ENCODE assay signal across 8 cellular contexts in genomic region chr17:78723001-78723796, GRCh38.
DNase-seq lines count a peak whose midpoint lies in the region; ATAC-seq lines count a peak whose summit lies in the region.

No MANE protein-coding gene starts in this region.

- H3K4me3 Mint-ChIP-seq in activated T-cell treated with anti-CD3 and anti-CD28 coated beads, Interleukin-2, amount 50 U/mL, for 24 hours, result peak overlapping the region; percentile 2
- peak overlapping the region; percentile 61 for H3K4me3 Mint-ChIP-seq in stimulated activated memory B cell treated with anti-CD40 and anti-IgM and Interleukin-4, amounts not matched to agents 10 μg/mL and 1 μg/mL and 100 μg/mL, for 72 hours

- H3K9me3 Mint-ChIP-seq in activated T-cell treated with anti-CD3 and anti-CD28 coated beads, Interleukin-2, amount 50 U/mL, for 24 hours, result no peaks in the 10 kb centered on the region
- no peaks in the 10 kb centered on the region for H3K9me3 Mint-ChIP-seq in stimulated activated memory B cell treated with anti-CD40 and anti-IgM and Interleukin-4, amounts not matched to agents 10 μg/mL and 1 μg/mL and 100 μg/mL, for 72 hours

- peaks cover 25% of the 10 kb centered on the region for H3K36me3 Mint-ChIP-seq in activated T-cell treated with anti-CD3 and anti-CD28 coated beads, Interleukin-2, amount 50 U/mL, for 24 hours (ENCODE audit: low read depth)
- H3K36me3 Mint-ChIP-seq in stimulated activated memory B cell treated with anti-CD40 and anti-IgM and Interleukin-4, amounts not matched to agents 10 μg/mL and 1 μg/mL and 100 μg/mL, for 72 hours, result peaks cover 63% of the 10 kb centered on the region

- ATAC-seq in stimulated activated memory B cell treated with anti-CD40 and anti-IgM and Interleukin-4, amounts not matched to agents 10 μg/mL and 1 μg/mL and 100 μg/mL, for 72 hours, result no peak
- no peak for ATAC-seq in HG03439 (IDR thresholded peaks at IDR 0.05; ENCODE audit: unreplicated experiment)

- no peak overlapping the region for H3K9ac ChIP-seq in iPS-18a (ENCODE audit: low read length)

- peaks cover 15% of the 10 kb centered on the region for H3K27me3 ChIP-seq in iPS-18a (ENCODE audit: control insufficient read depth, insufficient read depth, low read length)

- H3K4me1 ChIP-seq in iPS-18a (ENCODE audit: control insufficient read depth, low read depth, low read length), result peaks cover 34% of the 10 kb centered on the region

- no peak for DNase-seq in activated T-cell treated with anti-CD3 and anti-CD28 coated beads, Interleukin-2, amount 50 U/mL, for 24 hours
- DNase-seq in activated T-cell treated with anti-CD3 and anti-CD28 coated beads for 4 hours (no peak), amniotic epithelial cell (ENCODE audit: low read depth) (peak; percentile 43), NCI-H2171 (lab: John Stamatoyannopoulos, UW) (no peak)
- no peak for DNase-seq in stimulated activated CD4-positive, alpha-beta T cell treated with anti-CD3 and anti-CD28 coated beads, Interleukin-1b, Interleukin-23, amount 100 ng/mL, for 48 hours

- H3K27ac Mint-ChIP-seq in activated T-cell treated with anti-CD3 and anti-CD28 coated beads, Interleukin-2, amount 50 U/mL, for 24 hours, result peak overlapping the region; percentile 96
- peak overlapping the region; percentile 95 for H3K27ac Mint-ChIP-seq in stimulated activated memory B cell treated with anti-CD40 and anti-IgM and Interleukin-4, amounts not matched to agents 10 μg/mL and 1 μg/mL and 100 μg/mL, for 72 hours

- peak overlapping the region; percentile 61 for H3K4me3 ChIP-seq in iPS-18a (ENCODE audit: low read length)

- no peaks in the 10 kb centered on the region for H3K36me3 ChIP-seq in iPS-18a (ENCODE audit: control insufficient read depth, low read depth, low read length)

- peaks cover 95% of the 10 kb centered on the region for H3K4me1 Mint-ChIP-seq in activated T-cell treated with anti-CD3 and anti-CD28 coated beads, Interleukin-2, amount 50 U/mL, for 24 hours (ENCODE audit: low read depth)
- peaks cover 96% of the 10 kb centered on the region for H3K4me1 Mint-ChIP-seq in stimulated activated memory B cell treated with anti-CD40 and anti-IgM and Interleukin-4, amounts not matched to agents 10 μg/mL and 1 μg/mL and 100 μg/mL, for 72 hours

- H3K9me3 ChIP-seq in iPS-18a (ENCODE audit: control insufficient read depth, low read depth, low read length), result no peaks in the 10 kb centered on the region

- no peak overlapping the region for H3K27ac ChIP-seq in iPS-18a (ENCODE audit: low read length)

- H3K27me3 Mint-ChIP-seq in activated T-cell treated with anti-CD3 and anti-CD28 coated beads, Interleukin-2, amount 50 U/mL, for 24 hours, result no peaks in the 10 kb centered on the region
- no peaks in the 10 kb centered on the region for H3K27me3 Mint-ChIP-seq in stimulated activated memory B cell treated with anti-CD40 and anti-IgM and Interleukin-4, amounts not matched to agents 10 μg/mL and 1 μg/mL and 100 μg/mL, for 72 hours
